ENCODE assay signal across 2 cellular contexts in genomic region chr11:46391186-46391577, GRCh38.
A peak's percentile ranks its signal among the peaks of the same experiment; 100 is the strongest.
TF ChIP-seq lines count a peak whose summit lies in the region.

No MANE protein-coding gene starts in this region.

TF ChIP-seq in HEK293, 187 proteins besides CTCF, POLR2A, EP300 and RAD21 (continued from another document):
- TF ChIP-seq, protein P1, sequence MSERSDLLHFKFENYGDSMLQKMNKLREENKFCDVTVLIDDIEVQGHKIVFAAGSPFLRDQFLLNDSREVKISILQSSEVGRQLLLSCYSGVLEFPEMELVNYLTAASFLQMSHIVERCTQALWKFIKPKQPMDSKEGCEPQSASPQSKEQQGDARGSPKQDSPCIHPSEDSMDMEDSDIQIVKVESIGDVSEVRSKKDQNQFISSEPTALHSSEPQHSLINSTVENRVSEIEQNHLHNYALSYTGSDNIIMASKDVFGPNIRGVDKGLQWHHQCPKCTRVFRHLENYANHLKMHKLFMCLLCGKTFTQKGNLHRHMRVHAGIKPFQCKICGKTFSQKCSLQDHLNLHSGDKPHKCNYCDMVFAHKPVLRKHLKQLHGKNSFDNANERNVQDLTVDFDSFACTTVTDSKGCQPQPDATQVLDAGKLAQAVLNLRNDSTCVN (tag by site-specific recombination; optimal IDR thresholded peaks at IDR 0.05), result peak; percentile 23
- TF ChIP-seq ZNF341 (tag by site-specific recombination; IDR thresholded peaks at IDR 0.05; ENCODE audit: low read depth), result 0 out of 2 replicates have a peak, but pooled peaks have one; percentile 17
- TF ChIP-seq SP3 (tag by site-specific recombination; IDR thresholded peaks at IDR 0.05), result peak; percentile 46
- TF ChIP-seq ZBTB8A (tag by site-specific recombination; IDR thresholded peaks at IDR 0.05), result peak; percentile 63
- TF ChIP-seq PRDM2 (tag by site-specific recombination; IDR thresholded peaks at IDR 0.05; ENCODE audit: borderline replicate concordance), result no peak
- peak; percentile 22; the same call in 1 of the 2 replicates for TF ChIP-seq SP2 (tag by site-specific recombination; IDR thresholded peaks at IDR 0.05)
- TF ChIP-seq EGR2 (tag by site-specific recombination; IDR thresholded peaks at IDR 0.05; ENCODE audit: low read depth), result peak; percentile 54; the same call in 1 of the 2 replicates
- 0 out of 2 replicates have a peak, but pooled peaks have one; percentile 11 for TF ChIP-seq ZNF335 (tag by site-specific recombination; conservative IDR thresholded peaks at IDR 0.05)
- peak; percentile 56 for TF ChIP-seq GLIS2 (tag by site-specific recombination; IDR thresholded peaks at IDR 0.05)
TF ChIP-seq in HEK293: peak in this region for 10.

TF ChIP-seq in neural cell, 6 proteins besides CTCF, POLR2A, EP300 and RAD21 (continued from another document):
- TF ChIP-seq REST (IDR thresholded peaks at IDR 0.05; ENCODE audit: borderline replicate concordance) (no peak), MXI1 (conservative IDR thresholded peaks at IDR 0.05; ENCODE audit: poor library complexity, severe bottlenecking) (no peak)
TF ChIP-seq in neural cell: peak in this region for 0.
